ENCODE assay signal across 10 cellular contexts in genomic region chr17:66580601-66581385, GRCh38.
A peak's percentile ranks its signal among the peaks of the same experiment; 100 is the strongest.
DNase-seq lines count a peak whose midpoint lies in the region; ATAC-seq and TF ChIP-seq lines count a peak whose summit lies in the region.
"Had no signal": no experiment of that assay in that cellular context is flagged by ENCODE, and none has a peak within 500 bp of the region (broad histone marks: within the 10 kb centered on the region; RNA-seq: fewer than 3 reads in every experiment).

No MANE protein-coding gene starts in this region.

- H3K4me1 ChIP-seq in Panc1 (ENCODE audit: control insufficient read depth, insufficient read depth, low read length) (peaks cover 26% of the 10 kb centered on the region), fibroblast of lung (ENCODE audit: control insufficient read depth, extremely low read depth, insufficient read depth, low read length) (peaks cover 9% of the 10 kb centered on the region), ovary (ENCODE audit: insufficient read depth) (peaks cover 18% of the 10 kb centered on the region)

- H2AFZ ChIP-seq in fibroblast of lung (ENCODE audit: low read length), result no peak overlapping the region

- BruUV-seq in Panc1 (replicated peaks; lab: Mats Ljungman, UMichigan), result no TSS peak

- H3K27me3 ChIP-seq in Panc1 (ENCODE audit: control insufficient read depth, insufficient read depth, low read length) (no peaks in the 10 kb centered on the region), fibroblast of lung (ENCODE audit: control insufficient read depth, insufficient read depth, low read length) (no peaks in the 10 kb centered on the region), ovary (no peaks in the 10 kb centered on the region)

- no peak for TF ChIP-seq POLR2A in ovary (IDR thresholded peaks at IDR 0.05)

- peak; percentile 20 for DNase-seq in GM04503 (ENCODE audit: low read depth)
- DNase-seq in Panc1 (ENCODE audit: low read depth, low spot score), result peak; percentile 13
- peak in 1 of 2 donors; percentile 91 for DNase-seq in fibroblast of lung (ENCODE audit: low read depth in 2 of 2)
- DNase-seq in ovary, result peak in 4 of 5 donors; percentile 31 to 50 (median 42)
- DNase-seq in iPS-NIHi11 (ENCODE audit: low spot score), result no peak
- DNase-seq in omental fat pad (ENCODE audit: low spot score), result no peak
- DNase-seq: erythroblast, WERI-Rb-1 had no signal

- H3K9me3 ChIP-seq in Panc1 (ENCODE audit: control insufficient read depth, insufficient read depth, low read depth, low read length), result no peaks in the 10 kb centered on the region
- no peaks in the 10 kb centered on the region for H3K9me3 ChIP-seq in fibroblast of lung (ENCODE audit: control insufficient read depth, insufficient read depth, low read depth, low read length)
- H3K9me3 ChIP-seq in ovary, result no peaks in the 10 kb centered on the region

- intact Hi-C loops in Panc1 (cut with micrococcal nuclease; ENCODE audit: unreplicated experiment) (no loop called here), ovary (cut with DNase I) (no loop called here)

- WGBS in ovary, 3 donors, result 23 to 27% (median 27%) methylated on average over 12 of the region's 12 CpGs

- H4K20me1 ChIP-seq in fibroblast of lung (ENCODE audit: control insufficient read depth, extremely low read depth, insufficient read depth, low read length), result no peaks in the 10 kb centered on the region

- POLR2A ChIA-PET in Panc1 (lab: Charles Lee), result no interaction called here

- H3K27ac ChIP-seq in Panc1 (ENCODE audit: low read length), result peak overlapping the region; percentile 70
- H3K27ac ChIP-seq in fibroblast of lung (ENCODE audit: insufficient read depth, low read length), result peak overlapping the region; percentile 37
- H3K27ac ChIP-seq in ovary, result peak overlapping the region in 1 of 2 donors; percentile 27
- H3K27ac ChIP-seq: WERI-Rb-1 had no signal

- TF ChIP-seq CTCF in Panc1 (IDR thresholded peaks at IDR 0.05), result no peak
- TF ChIP-seq CTCF in fibroblast of lung (conservative IDR thresholded peaks at IDR 0.05 in 1 of 2, IDR thresholded peaks at IDR 0.05 in 1 of 2; ENCODE audit: low read depth in 1 of 2, low read length in 2 of 2), result no peak
- TF ChIP-seq CTCF in ovary (IDR thresholded peaks at IDR 0.05), result no peak
- no peak for TF ChIP-seq CTCF in omental fat pad (IDR thresholded peaks at IDR 0.05)

- peak overlapping the region; percentile 18 for H3K4me2 ChIP-seq in fibroblast of lung (ENCODE audit: extremely low read depth, insufficient read depth, low read length)

- no peak overlapping the region for H3K4me3 ChIP-seq in Panc1 (ENCODE audit: low read depth in 2 of 2, low read length in 2 of 2)
- H3K4me3 ChIP-seq in fibroblast of lung (replicated peaks in 1 of 4; ENCODE audit: control extremely low read depth in 1 of 4, insufficient read depth in 1 of 4, low read depth in 3 of 4, low read length in 4 of 4), result no peak overlapping the region
- no peak overlapping the region for H3K4me3 ChIP-seq in ovary

- CTCF ChIA-PET in Panc1 (lab: Charles Lee), result interaction anchor here (0.6 to 0.9 kb wide), 3 partner anchors 380 to 800 kb away, joined by 3 to 13 read pairs (median 7); no protein-coding TSS in a partner anchor

- no peak overlapping the region for H3K9ac ChIP-seq in fibroblast of lung (ENCODE audit: insufficient read depth, low read length)

- ATAC-seq in Panc1 (peak; percentile 28; the same call in 1 of the 2 replicates), omental fat pad (ENCODE audit: low FRiP score) (no peak), HG03159 (IDR thresholded peaks at IDR 0.05; ENCODE audit: unreplicated experiment) (no peak), GM18867 (IDR thresholded peaks at IDR 0.05; ENCODE audit: unreplicated experiment) (no peak)

- in situ Hi-C loops in Panc1 (cut with HindIII; ENCODE audit: low pct_unique_long_range_greater_than_20kb, low sequenced_read_pairs), result no loop called here

- TF ChIP-seq EP300 in ovary (IDR thresholded peaks at IDR 0.05), result no peak

- peaks cover 21% of the 10 kb centered on the region for H3K79me2 ChIP-seq in fibroblast of lung (ENCODE audit: control insufficient read depth, insufficient read depth, low read length)

- H3K36me3 ChIP-seq in Panc1 (ENCODE audit: control insufficient read depth, insufficient read depth, low read length) (no peaks in the 10 kb centered on the region), fibroblast of lung (ENCODE audit: control insufficient read depth, insufficient read depth, low read length) (no peaks in the 10 kb centered on the region), ovary (no peaks in the 10 kb centered on the region)
- H3K36me3 ChIP-seq: WERI-Rb-1 had no signal

Comparison
In these comparisons a context has a peak if more than half of its experiments do, and no peak if none do; other contexts are left out.
1. DNase-seq: peak in GM04503 (single experiment), Panc1 (single experiment) and ovary (4 of 5); none in iPS-NIHi11 (single experiment) and omental fat pad (single experiment).